Comparison of ENCODE assay signal across 1 cellular context in genomic region chr7:65268782-65269149, GRCh38.
TF ChIP-seq lines count a peak whose summit lies in the region.

No MANE protein-coding gene starts in this region.

TF ChIP-seq in SK-N-SH treated with all-trans-retinoic acid at 6 μM for 48 hours, 23 proteins besides CTCF, POLR2A, EP300 and RAD21 (continued from another document):
- TF ChIP-seq, protein P1, sequence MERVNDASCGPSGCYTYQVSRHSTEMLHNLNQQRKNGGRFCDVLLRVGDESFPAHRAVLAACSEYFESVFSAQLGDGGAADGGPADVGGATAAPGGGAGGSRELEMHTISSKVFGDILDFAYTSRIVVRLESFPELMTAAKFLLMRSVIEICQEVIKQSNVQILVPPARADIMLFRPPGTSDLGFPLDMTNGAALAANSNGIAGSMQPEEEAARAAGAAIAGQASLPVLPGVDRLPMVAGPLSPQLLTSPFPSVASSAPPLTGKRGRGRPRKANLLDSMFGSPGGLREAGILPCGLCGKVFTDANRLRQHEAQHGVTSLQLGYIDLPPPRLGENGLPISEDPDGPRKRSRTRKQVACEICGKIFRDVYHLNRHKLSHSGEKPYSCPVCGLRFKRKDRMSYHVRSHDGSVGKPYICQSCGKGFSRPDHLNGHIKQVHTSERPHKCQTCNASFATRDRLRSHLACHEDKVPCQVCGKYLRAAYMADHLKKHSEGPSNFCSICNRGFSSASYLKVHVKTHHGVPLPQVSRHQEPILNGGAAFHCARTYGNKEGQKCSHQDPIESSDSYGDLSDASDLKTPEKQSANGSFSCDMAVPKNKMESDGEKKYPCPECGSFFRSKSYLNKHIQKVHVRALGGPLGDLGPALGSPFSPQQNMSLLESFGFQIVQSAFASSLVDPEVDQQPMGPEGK (CRISPR knock-in tag; IDR thresholded peaks at IDR 0.05; ENCODE audit: borderline replicate concordance), result no peak
- TF ChIP-seq CSDC2 (CRISPR knock-in tag; IDR thresholded peaks at IDR 0.05), result no peak
- no peak for TF ChIP-seq ZNF565 (CRISPR knock-in tag; conservative IDR thresholded peaks at IDR 0.05; ENCODE audit: low read depth)
- TF ChIP-seq TSHZ2 (CRISPR knock-in tag; IDR thresholded peaks at IDR 0.05), result no peak
- no peak for TF ChIP-seq CSRNP3 (CRISPR knock-in tag; IDR thresholded peaks at IDR 0.05)
- no peak for TF ChIP-seq TOX (CRISPR knock-in tag; IDR thresholded peaks at IDR 0.05; ENCODE audit: borderline replicate concordance)
- no peak for TF ChIP-seq OSR1 (CRISPR knock-in tag; IDR thresholded peaks at IDR 0.05)
- TF ChIP-seq BACH2 (CRISPR knock-in tag; IDR thresholded peaks at IDR 0.05; ENCODE audit: borderline replicate concordance), result no peak
- TF ChIP-seq RARB (CRISPR knock-in tag; IDR thresholded peaks at IDR 0.05), result no peak
- no peak for TF ChIP-seq SNAI2 (CRISPR knock-in tag; IDR thresholded peaks at IDR 0.05)
